In genomic region chr11:111735262-111736116, GRCh38 we compare ENCODE assay signal across 9 cellular contexts. TPM values are rescaled to one million over a fixed set of nuclear protein-coding genes. Genes with fewer than 3 reads are reported as not detected.
DNase-seq lines count a peak whose midpoint lies in the region; ATAC-seq lines count a peak whose summit lies in the region.
"Had no signal": no experiment of that assay in that cellular context is flagged by ENCODE, and none has a peak within 500 bp of the region (broad histone marks: within the 10 kb centered on the region; RNA-seq: fewer than 3 reads in every experiment).

No MANE protein-coding gene starts in this region.

- no peak for ATAC-seq in HG03439 (IDR thresholded peaks at IDR 0.05; ENCODE audit: unreplicated experiment)

- intact Hi-C loops in activated CD4-positive, alpha-beta T cell treated with anti-CD3 and anti-CD28 coated beads, Interleukin-2, amount 10 ng/mL, durations not matched to agents 24 days and 14 days (cut with micrococcal nuclease), result no loop called here

- peaks cover 1% of the 10 kb centered on the region for H3K4me1 Mint-ChIP-seq in activated CD4-positive, alpha-beta T cell treated with anti-CD3 and anti-CD28 coated beads, Interleukin-2, amount 10 ng/mL, durations not matched to agents 24 days and 14 days

- H3K4me3 Mint-ChIP-seq in activated CD4-positive, alpha-beta T cell treated with anti-CD3 and anti-CD28 coated beads, Interleukin-2, amount 10 ng/mL, durations not matched to agents 24 days and 14 days, result no peak overlapping the region
- H3K4me3 Mint-ChIP-seq: B cell had no signal

- no peak for DNase-seq in activated CD4-positive, alpha-beta T cell treated with anti-CD3 and anti-CD28 coated beads, Interleukin-2, amount 10 ng/mL, durations not matched to agents 24 days and 14 days
- no peak for DNase-seq in activated CD4-positive, alpha-beta T cell treated with anti-CD3 and anti-CD28 coated beads, Interleukin-2, amount 50 U/mL, for 4 hours
- DNase-seq in RPMI7951 (ENCODE audit: low read depth) (peak; percentile 100), epithelial cell of prostate (ENCODE audit: low read depth, low spot score) (peak; percentile 79), mucosa of gallbladder (ENCODE audit: low spot score) (peak; percentile 78)
- no peak for DNase-seq in activated T-cell treated with anti-CD3 and anti-CD28 coated beads, Interleukin-2, amount 50 U/mL, for 1 hour

- H3K9me3 Mint-ChIP-seq in activated CD4-positive, alpha-beta T cell treated with anti-CD3 and anti-CD28 coated beads, Interleukin-2, amount 10 ng/mL, durations not matched to agents 24 days and 14 days, result no peaks in the 10 kb centered on the region

- peaks cover 8% of the 10 kb centered on the region for H3K36me3 Mint-ChIP-seq in activated CD4-positive, alpha-beta T cell treated with anti-CD3 and anti-CD28 coated beads, Interleukin-2, amount 10 ng/mL, durations not matched to agents 24 days and 14 days (ENCODE audit: low read depth)

- peak overlapping the region; percentile 64 for H3K27ac ChIP-seq in epithelial cell of prostate
- H3K27ac ChIP-seq in urinary bladder (ENCODE audit: low read depth), result peak overlapping the region; percentile 95

- peak overlapping the region; percentile 15 for H3K27ac Mint-ChIP-seq in activated CD4-positive, alpha-beta T cell treated with anti-CD3 and anti-CD28 coated beads, Interleukin-2, amount 10 ng/mL, durations not matched to agents 24 days and 14 days
- H3K27ac Mint-ChIP-seq: B cell had no signal

- H3K4me1 ChIP-seq in urinary bladder (ENCODE audit: insufficient read depth), result no peaks in the 10 kb centered on the region

- H3K36me3 ChIP-seq in urinary bladder (ENCODE audit: insufficient read depth), result no peaks in the 10 kb centered on the region

- WGBS in urinary bladder, result 19% methylated on average over 19 of the region's 19 CpGs

- H3K27me3 Mint-ChIP-seq in activated CD4-positive, alpha-beta T cell treated with anti-CD3 and anti-CD28 coated beads, Interleukin-2, amount 10 ng/mL, durations not matched to agents 24 days and 14 days, result no peaks in the 10 kb centered on the region
- H3K27me3 Mint-ChIP-seq: B cell had no signal

- H3K4me3 ChIP-seq in urinary bladder (ENCODE audit: low read depth, low read length), result no peak overlapping the region

RNA-seq across cellular contexts. Expression of gene PPP2R1B, which starts 30.7 kb away (rescaled TPM):
- 63.2 and 63.6 TPM in 2 replicates for total RNA-seq in activated CD4-positive, alpha-beta T cell treated with anti-CD3 and anti-CD28 coated beads, Interleukin-2, amount 10 ng/mL, durations not matched to agents 24 days and 14 days
- total RNA-seq in RPMI7951 (2014; rRNA removed; shearing (Covaris generic)), result 33.4 and 36.9 TPM in 2 replicates
- total RNA-seq in mucosa of gallbladder (42.4 TPM), urinary bladder (22.7 TPM)
- 6.8 TPM for polyA plus RNA-seq in urinary bladder

Comparison
In these comparisons a context has a peak if more than half of its experiments do, and no peak if none do; other contexts are left out.
1. DNase-seq: peak in RPMI7951 (single experiment), epithelial cell of prostate (single experiment) and mucosa of gallbladder (single experiment); none in activated CD4-positive, alpha-beta T cell treated with anti-CD3 and anti-CD28 coated beads, Interleukin-2, amount 10 ng/mL, durations not matched to agents 24 days and 14 days (single experiment), activated CD4-positive, alpha-beta T cell treated with anti-CD3 and anti-CD28 coated beads, Interleukin-2, amount 50 U/mL, for 4 hours (0 of 2) and activated T-cell treated with anti-CD3 and anti-CD28 coated beads, Interleukin-2, amount 50 U/mL, for 1 hour (single experiment).